Comparison of ENCODE assay signal across 30 cellular contexts in genomic region chr12:15214851-15215601, GRCh38. TPM values are rescaled to one million over a fixed set of nuclear protein-coding genes. Genes with fewer than 3 reads are reported as not detected.
DNase-seq lines count a peak whose midpoint lies in the region; ATAC-seq, FAIRE-seq and TF ChIP-seq lines count a peak whose summit lies in the region.
"Had no signal": no experiment of that assay in that cellular context is flagged by ENCODE, and none has a peak within 500 bp of the region (broad histone marks: within the 10 kb centered on the region; RNA-seq: fewer than 3 reads in every experiment).

No MANE protein-coding gene starts in this region.

- H3K27me3 ChIP-seq in right atrium auricular region (no peaks in the 10 kb centered on the region), skeletal muscle tissue (ENCODE audit: control insufficient read depth in 3 of 3, insufficient read depth in 3 of 3, low read length in 3 of 3) (no peaks in the 10 kb centered on the region), right lobe of liver (no peaks in the 10 kb centered on the region)
- H3K27me3 ChIP-seq: testis had no signal

- POLR2A ChIA-PET in A549 (lab: Yijun Ruan, JAX), result no interaction called here

- no peak for TF ChIP-seq POLR2A in A549 (IDR thresholded peaks at IDR 0.05; ENCODE audit: low read length)
- no peak for TF ChIP-seq POLR2A in right lobe of liver (IDR thresholded peaks at IDR 0.05)

- no peak for TF ChIP-seq RAD21 in A549 (conservative IDR thresholded peaks at IDR 0.05 in 1 of 2, IDR thresholded peaks at IDR 0.05 in 1 of 2)

- intact Hi-C loops in right lobe of liver (cut with DNase I), result no loop called here

- no peak for DNase-seq in A549 (ENCODE audit: low read depth in 1 of 2, low spot score in 1 of 2)
- no peak for DNase-seq in right atrium auricular region (ENCODE audit: low spot score)
- DNase-seq in NCI-H128 (lab: John Stamatoyannopoulos, UW; ENCODE audit: unreplicated experiment), result no peak
- no peak for DNase-seq in G401 (ENCODE audit: low spot score)
- DNase-seq in right lobe of liver, result no peak
- DNase-seq in anterior cingulate cortex (lab: John Stamatoyannopoulos, UW), result no peak
- DNase-seq: activated CD4-positive, alpha-beta T cell treated with anti-CD3 and anti-CD28 coated beads for 48 hours; amniotic stem cell; CD4-positive, alpha-beta T cell; cortex of kidney; DMS 273 treated with DMSO at 0.1 percent for 48 hours; effector memory CD8-positive, alpha-beta T cell; glutamatergic neuron; islet precursor cell; KG1; left lung; NCI-H1105 treated with DMSO at 0.1 percent for 48 hours; NCI-H1930; NCI-H524 treated with DMSO at 0.1 percent for 48 hours; SHP77 treated with DMSO at 0.1 percent for 48 hours; small intestine; stimulated activated naive CD4-positive, alpha-beta T cell; testis had no signal

- H3K4me2 ChIP-seq in A549, result no peak overlapping the region

- TF ChIP-seq EP300 in A549 (IDR thresholded peaks at IDR 0.05), result no peak

- ATAC-seq in A549 (no peak), right lobe of liver (no peak)
- ATAC-seq: effector memory CD8-positive, alpha-beta T cell had no signal

- no peak overlapping the region for H3K9ac ChIP-seq in skeletal muscle tissue (ENCODE audit: low read depth in 1 of 3, low read length in 3 of 3)

- no peaks in the 10 kb centered on the region for H3K9me3 ChIP-seq in A549
- H3K9me3 ChIP-seq in right atrium auricular region, result no peaks in the 10 kb centered on the region
- no peaks in the 10 kb centered on the region for H3K9me3 ChIP-seq in skeletal muscle tissue (ENCODE audit: control insufficient read depth in 3 of 3, low read length in 3 of 3)
- no peaks in the 10 kb centered on the region for H3K9me3 ChIP-seq in right lobe of liver
- H3K9me3 ChIP-seq: HAP-1, left lung, neutrophil, testis had no signal

- no peak overlapping the region for H3K27ac ChIP-seq in A549
- peak overlapping the region; percentile 59 for H3K27ac ChIP-seq in VCaP
- peak overlapping the region; percentile 32 to 55 for H3K27ac ChIP-seq in right atrium auricular region
- peak overlapping the region; percentile 13 for H3K27ac ChIP-seq in skeletal muscle tissue (ENCODE audit: low read depth, low read length)
- no peak overlapping the region for H3K27ac ChIP-seq in right lobe of liver
- H3K27ac ChIP-seq: HL-60, left lung, neutrophil, testis had no signal

- no peak overlapping the region for H3K4me3 ChIP-seq in A549
- H3K4me3 ChIP-seq in right atrium auricular region, result no peak overlapping the region
- no peak overlapping the region for H3K4me3 ChIP-seq in skeletal muscle tissue (ENCODE audit: low read length in 3 of 3)
- H3K4me3 ChIP-seq in right lobe of liver, result no peak overlapping the region
- H3K4me3 ChIP-seq: HAP-1, left lung, testis had no signal

- CTCF ChIA-PET in A549 (lab: Yijun Ruan, JAX), result interaction anchor here (0.9 kb wide), 3 partner anchors 13 to 405 kb away, joined by 3 to 4 read pairs (median 4); no protein-coding TSS in a partner anchor

- in situ Hi-C loops in G401 (cut with HindIII; ENCODE audit: low sequenced_read_pairs), result no loop called here

- FAIRE-seq in A549 (lab: Jason Lieb, UNC), result no peak
- FAIRE-seq: GM12892, small intestine had no signal

- TF ChIP-seq CTCF in A549 (IDR thresholded peaks at IDR 0.05), result no peak
- no peak for TF ChIP-seq CTCF in VCaP (conservative IDR thresholded peaks at IDR 0.05)
- no peak for TF ChIP-seq CTCF in right atrium auricular region (IDR thresholded peaks at IDR 0.05)
- TF ChIP-seq CTCF in right lobe of liver (IDR thresholded peaks at IDR 0.05), result no peak

- WGBS in A549 (ENCODE audit: missing lambda C conversion rate), result 48% methylated on average over 6 of the region's 6 CpGs
- 60% methylated on average over 6 of the region's 6 CpGs for WGBS in right lobe of liver (ENCODE audit: insufficient coverage, low coverage, low lambda C conversion rate, missing lambda C conversion rate)

- H3K36me3 ChIP-seq in right atrium auricular region (no peaks in the 10 kb centered on the region), skeletal muscle tissue (ENCODE audit: control insufficient read depth in 3 of 3, insufficient read depth in 3 of 3, low read length in 3 of 3) (no peaks in the 10 kb centered on the region), right lobe of liver (no peaks in the 10 kb centered on the region)
- H3K36me3 ChIP-seq: HAP-1, left lung, neutrophil had no signal

- peaks cover 7% of the 10 kb centered on the region; the same call in 2 of the 3 replicates for H3K4me1 ChIP-seq in A549
- peaks cover 0 to 17% of the 10 kb centered on the region in 2 donors for H3K4me1 ChIP-seq in right atrium auricular region
- H3K4me1 ChIP-seq in skeletal muscle tissue (ENCODE audit: control insufficient read depth in 3 of 3, insufficient read depth in 3 of 3, low read length in 3 of 3), result peaks cover 0 to 3% (median 0%) of the 10 kb centered on the region in 3 donors
- H3K4me1 ChIP-seq in right lobe of liver, result no peaks in the 10 kb centered on the region
- H3K4me1 ChIP-seq: HAP-1, testis had no signal

TF ChIP-seq in A549, 52 proteins besides CTCF, POLR2A, EP300 and RAD21:
- TF ChIP-seq MAFK (IDR thresholded peaks at IDR 0.05; ENCODE audit: partially characterized antibody) (peak; percentile 11), SREBF2 (IDR thresholded peaks at IDR 0.05) (no peak), MAZ (IDR thresholded peaks at IDR 0.05; ENCODE audit: borderline replicate concordance, low read depth, low read length) (no peak)

RNA-seq across cellular contexts. Expression of gene RERG, which starts 6.2 kb away (rescaled TPM):
- polyA plus RNA-seq in A549 (2011; rRNA removed), result 0.44 and 0.48 TPM in 2 replicates
- polyA plus RNA-seq in A549 (2012; cell fraction: cytosol; rRNA removed), result 0.05 and 0.09 TPM in 2 replicates
- polyA plus RNA-seq in A549 (2012; cell fraction: nucleus; rRNA removed), result 0.04 TPM in 1 of 2 replicates, not detected in the other
- 0.46 to 0.79 TPM (median 0.66 TPM) in 3 replicates for polyA plus RNA-seq in A549 (2017; fragmentation: RNase III; extraction: RNeasy Plus Mini Kit Qiagen cat#74134 plus additional on column Dnase treatment)
- 1.5 TPM in 1 of 2 replicates, not detected in the other for polyA minus RNA-seq in A549 (2011; rRNA and poly(A)+ RNA removed)
- total RNA-seq in right atrium auricular region, result 10 to 100 TPM in 1 of 2 donors, 1 to 10 TPM in 1; 9.9 to 12.4 TPM
- 4.7 TPM for total RNA-seq in skeletal muscle tissue
- not detected in 2 replicates for total RNA-seq in G401 (2014; rRNA removed; shearing (Covaris generic))
- total RNA-seq in right lobe of liver, result 1 to 10 TPM in 3 of 6 experiments, under 1 TPM in 3; 0.68 to 2.1 (median 1.0) TPM
- total RNA-seq: activated T-helper 2 cell treated with anti-CD3 and anti-CD28 coated beads, Interferon-gamma antibody, Interleukin-2, Interleukin-4, amounts not matched to agents 10 μg/mL and 5 μg/mL and 100 μg/mL, durations not matched to agents 14 hours and 24 hours and 36 hours; CD4-positive, alpha-beta T cell had no signal

Comparison
In these comparisons a context has a peak if more than half of its experiments do, and no peak if none do; other contexts are left out.
1. H3K27ac ChIP-seq: peak in VCaP (single experiment), right atrium auricular region (2 of 2) and skeletal muscle tissue (single experiment); none in A549 (0 of 2) and right lobe of liver (0 of 3).